In genomic region chr3:32700244-32700643, GRCh38 we compare ENCODE assay signal across 23 cellular contexts.
"Had no signal": no experiment of that assay in that cellular context is flagged by ENCODE, and none has a peak within 500 bp of the region (broad histone marks: within the 10 kb centered on the region; RNA-seq: fewer than 3 reads in every experiment).

No MANE protein-coding gene starts in this region.

- H3K27me3 Mint-ChIP-seq: effector memory CD8-positive, alpha-beta T cell; stimulated activated naive CD8-positive, alpha-beta T cell treated with anti-CD3 and anti-CD28 coated beads, Interleukin-15, Interleukin-2, amounts not matched to agents 100 ng/mL and 50 ng/mL, for 24 hours had no signal

- H3K4me3 Mint-ChIP-seq: effector memory CD8-positive, alpha-beta T cell; nephron; stimulated activated effector memory CD8-positive, alpha-beta T cell treated with anti-CD3 and anti-CD28 coated beads, Interleukin-12 subunit alpha, Interleukin-12 subunit beta, amount 100 ng/mL, for 72 hours; stimulated activated naive CD8-positive, alpha-beta T cell treated with anti-CD3 and anti-CD28 coated beads, Interleukin-15, Interleukin-2, amounts not matched to agents 100 ng/mL and 50 ng/mL, for 24 hours had no signal

- H3K36me3 ChIP-seq: esophagus muscularis mucosa, gastrocnemius medialis, left lung, lower lobe of right lung, pancreas, prostate gland, tibial nerve, upper lobe of right lung, vagina had no signal

- H3K27ac Mint-ChIP-seq: nephron; stimulated activated effector memory CD8-positive, alpha-beta T cell treated with anti-CD3 and anti-CD28 coated beads, Interleukin-12 subunit alpha, Interleukin-12 subunit beta, amount 100 ng/mL, for 72 hours; stimulated activated naive CD8-positive, alpha-beta T cell treated with anti-CD3 and anti-CD28 coated beads, Interleukin-15, Interleukin-2, amounts not matched to agents 100 ng/mL and 50 ng/mL, for 24 hours had no signal

- H3K27ac ChIP-seq: epithelial cell of prostate, esophagus muscularis mucosa, gastrocnemius medialis, left lung, lower lobe of right lung, pancreas, prostate gland, right lobe of liver, testis, tibial nerve, upper lobe of right lung, vagina had no signal

- ATAC-seq: effector memory CD8-positive, alpha-beta T cell; gastrocnemius medialis; pancreas; right lobe of liver; stimulated activated effector memory CD8-positive, alpha-beta T cell treated with anti-CD3 and anti-CD28 coated beads, Interleukin-12 subunit alpha, Interleukin-12 subunit beta, amount 100 ng/mL, for 72 hours had no signal

- H3K9me3 ChIP-seq: esophagus muscularis mucosa, gastrocnemius medialis, left lung, lower lobe of right lung, pancreas, prostate gland, right lobe of liver, testis, tibial nerve, upper lobe of right lung, vagina had no signal

- DNase-seq: effector memory CD8-positive, alpha-beta T cell; gastrocnemius medialis; glutamatergic neuron; islet precursor cell; left lung; lower lobe of right lung; mesenchymal stem cell; midbrain; occipital lobe; pancreas; right lobe of liver; stimulated activated CD4-positive, alpha-beta T cell treated with anti-CD3 and anti-CD28 coated beads, Interleukin-4, amount 100 ng/mL, for 1 hour; stimulated activated CD8-positive, alpha-beta memory T cell treated with anti-CD3 and anti-CD28 coated beads, Interleukin-4, amount 100 ng/mL, for 48 hours; testis; upper lobe of right lung had no signal

- H3K4me1 ChIP-seq: gastrocnemius medialis, prostate gland, right lobe of liver, testis, vagina had no signal

- H3K27me3 ChIP-seq: esophagus muscularis mucosa, gastrocnemius medialis, left lung, pancreas, right lobe of liver, testis, tibial nerve, upper lobe of right lung, vagina had no signal

- H3K9me3 Mint-ChIP-seq: effector memory CD8-positive, alpha-beta T cell; nephron; stimulated activated effector memory CD8-positive, alpha-beta T cell treated with anti-CD3 and anti-CD28 coated beads, Interleukin-12 subunit alpha, Interleukin-12 subunit beta, amount 100 ng/mL, for 72 hours; stimulated activated naive CD8-positive, alpha-beta T cell treated with anti-CD3 and anti-CD28 coated beads, Interleukin-15, Interleukin-2, amounts not matched to agents 100 ng/mL and 50 ng/mL, for 24 hours had no signal

- H3K4me3 ChIP-seq: esophagus muscularis mucosa, gastrocnemius medialis, left lung, lower lobe of right lung, pancreas, prostate gland, right lobe of liver, testis, tibial nerve, upper lobe of right lung, vagina had no signal
